Comparison of ENCODE assay signal across 24 cellular contexts in genomic region chr2:237232166-237232565, GRCh38.
"Had no signal": no experiment of that assay in that cellular context is flagged by ENCODE, and none has a peak within 500 bp of the region (broad histone marks: within the 10 kb centered on the region; RNA-seq: fewer than 3 reads in every experiment).

No MANE protein-coding gene starts in this region.

- H3K79me2 ChIP-seq: parathyroid adenoma had no signal

- H3K27ac Mint-ChIP-seq: activated B cell treated with CpG ODN at 0.5 μM for 24 hours; activated CD4-positive, alpha-beta T cell treated with anti-CD3 and anti-CD28 coated beads for 36 hours; activated naive CD8-positive, alpha-beta T cell treated with anti-CD3 and anti-CD28 coated beads for 36 hours; memory B cell; nephron progenitor cell had no signal

- H3K9me3 ChIP-seq: mucosa of descending colon, sigmoid colon, tibial nerve had no signal

- ATAC-seq: activated CD4-positive, alpha-beta T cell treated with anti-CD3 and anti-CD28 coated beads for 36 hours; mucosa of descending colon; stimulated activated naive CD8-positive, alpha-beta T cell treated with anti-CD3 and anti-CD28 coated beads, Interleukin-15, Interleukin-2, amounts not matched to agents 100 U/mL and 50 U/mL, for 24 hours had no signal

- H3K36me3 ChIP-seq: cardiac muscle cell, sigmoid colon, tibial nerve had no signal

- H3K36me3 Mint-ChIP-seq: activated naive CD8-positive, alpha-beta T cell treated with anti-CD3 and anti-CD28 coated beads for 36 hours; memory B cell had no signal

- H3K4me3 Mint-ChIP-seq: activated B cell treated with CpG ODN at 0.5 μM for 24 hours; activated CD4-positive, alpha-beta T cell treated with anti-CD3 and anti-CD28 coated beads for 36 hours; activated naive CD8-positive, alpha-beta T cell treated with anti-CD3 and anti-CD28 coated beads for 36 hours; memory B cell; nephron progenitor cell had no signal

- H3K27me3 ChIP-seq: cardiac muscle cell, sigmoid colon, tibial nerve had no signal

- H3K9me3 Mint-ChIP-seq: activated B cell treated with CpG ODN at 0.5 μM for 24 hours; activated naive CD8-positive, alpha-beta T cell treated with anti-CD3 and anti-CD28 coated beads for 36 hours had no signal

- DNase-seq: activated B cell treated with CpG ODN at 0.5 μM for 24 hours; activated CD4-positive, alpha-beta T cell treated with anti-CD3 and anti-CD28 coated beads for 36 hours; activated CD4-positive, alpha-beta T cell treated with anti-CD3 and anti-CD28 coated beads, Interleukin-2, amount 50 U/mL, for 4 hours; activated naive CD4-positive, alpha-beta T cell treated with Interleukin-2 at 50 U/mL for 16 hours; activated naive CD8-positive, alpha-beta T cell treated with anti-CD3 and anti-CD28 coated beads for 36 hours; activated T-cell treated with anti-CD3 and anti-CD28 coated beads, Interleukin-2, amount 50 U/mL, for 48 hours; amniotic stem cell; dermis blood vessel endothelial cell; effector CD8-positive, alpha-beta T cell; erythroblast; foreskin melanocyte; glutamatergic neuron; hippocampal formation; mucosa of descending colon; nephron progenitor cell; sigmoid colon; stimulated activated CD4-positive, alpha-beta T cell treated with anti-CD3 and anti-CD28 coated beads, Interleukin-12 subunit alpha, Interleukin-12 subunit beta, amount 100 ng/mL, for 4 hours; stimulated activated CD4-positive, alpha-beta T cell treated with anti-CD3 and anti-CD28 coated beads, Interleukin-4, amount 100 ng/mL, for 4 hours; stimulated activated naive CD8-positive, alpha-beta T cell treated with anti-CD3 and anti-CD28 coated beads, Interleukin-15, Interleukin-2, amounts not matched to agents 100 U/mL and 50 U/mL, for 24 hours; T1000 had no signal

- H3K4me1 Mint-ChIP-seq: activated B cell treated with CpG ODN at 0.5 μM for 24 hours, memory B cell, nephron progenitor cell had no signal

- H3K9ac ChIP-seq: parathyroid adenoma had no signal

- H3K4me3 ChIP-seq: cardiac muscle cell, mucosa of descending colon, sigmoid colon, tibial nerve had no signal

- H3K27ac ChIP-seq: cardiac muscle cell, parathyroid adenoma, sigmoid colon had no signal

- H2AFZ ChIP-seq: parathyroid adenoma had no signal

- H3K4me1 ChIP-seq: parathyroid adenoma had no signal
